1 cellular context compared by ENCODE assay signal in the genomic region with DNA sequence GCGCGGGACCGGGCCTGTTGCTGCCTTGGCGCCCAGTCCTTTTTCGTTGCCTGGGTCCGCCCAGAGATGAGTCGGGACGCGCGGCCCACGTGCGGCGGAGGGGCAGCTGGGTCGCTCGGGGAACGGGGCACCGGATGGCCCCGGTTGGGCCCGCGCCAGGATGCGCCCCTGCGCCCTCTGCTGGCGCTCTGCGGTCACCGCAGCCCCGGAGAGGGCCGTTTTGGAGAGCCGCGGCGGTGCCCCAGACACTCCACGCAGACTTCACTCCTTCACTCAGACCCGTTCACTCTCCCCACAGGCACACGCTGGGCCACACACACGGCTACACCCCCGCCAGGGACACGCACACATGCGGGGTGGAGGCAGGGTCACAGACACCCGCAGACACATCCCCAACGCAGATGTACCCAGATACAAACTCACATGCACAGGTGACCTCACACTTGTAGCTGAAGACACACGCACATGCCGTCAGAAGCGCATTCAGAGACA.
TF ChIP-seq lines count a peak whose summit lies in the region.

No MANE protein-coding gene starts in this region.

TF ChIP-seq in GM12878, 131 proteins besides CTCF, POLR2A, EP300 and RAD21 (continued from another document):
- TF ChIP-seq, protein P1, sequence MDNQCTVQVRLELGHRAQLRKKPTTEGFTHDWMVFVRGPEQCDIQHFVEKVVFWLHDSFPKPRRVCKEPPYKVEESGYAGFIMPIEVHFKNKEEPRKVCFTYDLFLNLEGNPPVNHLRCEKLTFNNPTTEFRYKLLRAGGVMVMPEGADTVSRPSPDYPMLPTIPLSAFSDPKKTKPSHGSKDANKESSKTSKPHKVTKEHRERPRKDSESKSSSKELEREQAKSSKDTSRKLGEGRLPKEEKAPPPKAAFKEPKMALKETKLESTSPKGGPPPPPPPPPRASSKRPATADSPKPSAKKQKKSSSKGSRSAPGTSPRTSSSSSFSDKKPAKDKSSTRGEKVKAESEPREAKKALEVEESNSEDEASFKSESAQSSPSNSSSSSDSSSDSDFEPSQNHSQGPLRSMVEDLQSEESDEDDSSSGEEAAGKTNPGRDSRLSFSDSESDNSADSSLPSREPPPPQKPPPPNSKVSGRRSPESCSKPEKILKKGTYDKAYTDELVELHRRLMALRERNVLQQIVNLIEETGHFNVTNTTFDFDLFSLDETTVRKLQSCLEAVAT (IDR thresholded peaks at IDR 0.05), result peak; percentile 66; the same call in 1 of the 2 replicates
- TF ChIP-seq FOS (IDR thresholded peaks at IDR 0.05; ENCODE audit: borderline replicate concordance, extremely low read depth, insufficient read length) (no peak), SMC3 (IDR thresholded peaks at IDR 0.05; ENCODE audit: borderline replicate concordance, low read length) (peak; percentile 89), RB1 (IDR thresholded peaks at IDR 0.05; ENCODE audit: borderline replicate concordance) (0 out of 2 replicates have a peak, but pooled peaks have one; percentile 29), PAX5 (IDR thresholded peaks at IDR 0.05; ENCODE audit: borderline replicate concordance, low read depth, low read length) (peak; percentile 35; the same call in 1 of the 2 replicates), SRF (IDR thresholded peaks at IDR 0.05; ENCODE audit: low read depth in 2 of 2, low read length in 2 of 2) (peak in 1 of 2 experiments; percentile 2; a peak in 1 of 4 replicates), TCF3 (IDR thresholded peaks at IDR 0.05; ENCODE audit: borderline replicate concordance, insufficient read depth, low read depth, low read length) (peak; percentile 80; the same call in 1 of the 2 replicates), YY1 (IDR thresholded peaks at IDR 0.05; ENCODE audit: low read depth, low read length) (peak; percentile 85), NBN (IDR thresholded peaks at IDR 0.05) (0 out of 2 replicates have a peak, but pooled peaks have one; percentile 46), BHLHE40 (IDR thresholded peaks at IDR 0.05; ENCODE audit: borderline replicate concordance in 1 of 2, low read depth in 2 of 2, low read length in 1 of 2) (peak; percentile 60 to 89; a peak in 3 of 4 replicates), CHD1 (IDR thresholded peaks at IDR 0.05; ENCODE audit: low read depth, low read length) (no peak), STAT3 (IDR thresholded peaks at IDR 0.05; ENCODE audit: low read depth, low read length) (no peak), SREBF2 (IDR thresholded peaks at IDR 0.05; ENCODE audit: low read length) (no peak), RUNX3 (IDR thresholded peaks at IDR 0.05; ENCODE audit: low read length) (peak; percentile 95), BACH1 (IDR thresholded peaks at IDR 0.05; ENCODE audit: borderline replicate concordance) (peak; percentile 59; the same call in 1 of the 2 replicates), CBFB (IDR thresholded peaks at IDR 0.05; ENCODE audit: low read depth) (0 out of 2 replicates have a peak, but pooled peaks have one; percentile 41), TCF12 (IDR thresholded peaks at IDR 0.05; ENCODE audit: low read depth, low read length) (0 out of 2 replicates have a peak, but pooled peaks have one; percentile 56)
- TF ChIP-seq, protein P2, sequence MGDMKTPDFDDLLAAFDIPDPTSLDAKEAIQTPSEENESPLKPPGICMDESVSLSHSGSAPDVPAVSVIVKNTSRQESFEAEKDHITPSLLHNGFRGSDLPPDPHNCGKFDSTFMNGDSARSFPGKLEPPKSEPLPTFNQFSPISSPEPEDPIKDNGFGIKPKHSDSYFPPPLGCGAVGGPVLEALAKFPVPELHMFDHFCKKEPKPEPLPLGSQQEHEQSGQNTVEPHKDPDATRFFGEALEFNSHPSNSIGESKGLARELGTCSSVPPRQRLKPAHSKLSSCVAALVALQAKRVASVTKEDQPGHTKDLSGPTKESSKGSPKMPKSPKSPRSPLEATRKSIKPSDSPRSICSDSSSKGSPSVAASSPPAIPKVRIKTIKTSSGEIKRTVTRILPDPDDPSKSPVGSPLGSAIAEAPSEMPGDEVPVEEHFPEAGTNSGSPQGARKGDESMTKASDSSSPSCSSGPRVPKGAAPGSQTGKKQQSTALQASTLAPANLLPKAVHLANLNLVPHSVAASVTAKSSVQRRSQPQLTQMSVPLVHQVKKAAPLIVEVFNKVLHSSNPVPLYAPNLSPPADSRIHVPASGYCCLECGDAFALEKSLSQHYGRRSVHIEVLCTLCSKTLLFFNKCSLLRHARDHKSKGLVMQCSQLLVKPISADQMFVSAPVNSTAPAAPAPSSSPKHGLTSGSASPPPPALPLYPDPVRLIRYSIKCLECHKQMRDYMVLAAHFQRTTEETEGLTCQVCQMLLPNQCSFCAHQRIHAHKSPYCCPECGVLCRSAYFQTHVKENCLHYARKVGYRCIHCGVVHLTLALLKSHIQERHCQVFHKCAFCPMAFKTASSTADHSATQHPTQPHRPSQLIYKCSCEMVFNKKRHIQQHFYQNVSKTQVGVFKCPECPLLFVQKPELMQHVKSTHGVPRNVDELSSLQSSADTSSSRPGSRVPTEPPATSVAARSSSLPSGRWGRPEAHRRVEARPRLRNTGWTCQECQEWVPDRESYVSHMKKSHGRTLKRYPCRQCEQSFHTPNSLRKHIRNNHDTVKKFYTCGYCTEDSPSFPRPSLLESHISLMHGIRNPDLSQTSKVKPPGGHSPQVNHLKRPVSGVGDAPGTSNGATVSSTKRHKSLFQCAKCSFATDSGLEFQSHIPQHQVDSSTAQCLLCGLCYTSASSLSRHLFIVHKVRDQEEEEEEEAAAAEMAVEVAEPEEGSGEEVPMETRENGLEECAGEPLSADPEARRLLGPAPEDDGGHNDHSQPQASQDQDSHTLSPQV (IDR thresholded peaks at IDR 0.05), result 0 out of 2 replicates have a peak, but pooled peaks have one; percentile 51
- TF ChIP-seq, protein P3, sequence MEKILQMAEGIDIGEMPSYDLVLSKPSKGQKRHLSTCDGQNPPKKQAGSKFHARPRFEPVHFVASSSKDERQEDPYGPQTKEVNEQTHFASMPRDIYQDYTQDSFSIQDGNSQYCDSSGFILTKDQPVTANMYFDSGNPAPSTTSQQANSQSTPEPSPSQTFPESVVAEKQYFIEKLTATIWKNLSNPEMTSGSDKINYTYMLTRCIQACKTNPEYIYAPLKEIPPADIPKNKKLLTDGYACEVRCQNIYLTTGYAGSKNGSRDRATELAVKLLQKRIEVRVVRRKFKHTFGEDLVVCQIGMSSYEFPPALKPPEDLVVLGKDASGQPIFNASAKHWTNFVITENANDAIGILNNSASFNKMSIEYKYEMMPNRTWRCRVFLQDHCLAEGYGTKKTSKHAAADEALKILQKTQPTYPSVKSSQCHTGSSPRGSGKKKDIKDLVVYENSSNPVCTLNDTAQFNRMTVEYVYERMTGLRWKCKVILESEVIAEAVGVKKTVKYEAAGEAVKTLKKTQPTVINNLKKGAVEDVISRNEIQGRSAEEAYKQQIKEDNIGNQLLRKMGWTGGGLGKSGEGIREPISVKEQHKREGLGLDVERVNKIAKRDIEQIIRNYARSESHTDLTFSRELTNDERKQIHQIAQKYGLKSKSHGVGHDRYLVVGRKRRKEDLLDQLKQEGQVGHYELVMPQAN (conservative IDR thresholded peaks at IDR 0.05), result 0 out of 2 replicates have a peak, but pooled peaks have one; percentile 17
- TF ChIP-seq, protein P4, sequence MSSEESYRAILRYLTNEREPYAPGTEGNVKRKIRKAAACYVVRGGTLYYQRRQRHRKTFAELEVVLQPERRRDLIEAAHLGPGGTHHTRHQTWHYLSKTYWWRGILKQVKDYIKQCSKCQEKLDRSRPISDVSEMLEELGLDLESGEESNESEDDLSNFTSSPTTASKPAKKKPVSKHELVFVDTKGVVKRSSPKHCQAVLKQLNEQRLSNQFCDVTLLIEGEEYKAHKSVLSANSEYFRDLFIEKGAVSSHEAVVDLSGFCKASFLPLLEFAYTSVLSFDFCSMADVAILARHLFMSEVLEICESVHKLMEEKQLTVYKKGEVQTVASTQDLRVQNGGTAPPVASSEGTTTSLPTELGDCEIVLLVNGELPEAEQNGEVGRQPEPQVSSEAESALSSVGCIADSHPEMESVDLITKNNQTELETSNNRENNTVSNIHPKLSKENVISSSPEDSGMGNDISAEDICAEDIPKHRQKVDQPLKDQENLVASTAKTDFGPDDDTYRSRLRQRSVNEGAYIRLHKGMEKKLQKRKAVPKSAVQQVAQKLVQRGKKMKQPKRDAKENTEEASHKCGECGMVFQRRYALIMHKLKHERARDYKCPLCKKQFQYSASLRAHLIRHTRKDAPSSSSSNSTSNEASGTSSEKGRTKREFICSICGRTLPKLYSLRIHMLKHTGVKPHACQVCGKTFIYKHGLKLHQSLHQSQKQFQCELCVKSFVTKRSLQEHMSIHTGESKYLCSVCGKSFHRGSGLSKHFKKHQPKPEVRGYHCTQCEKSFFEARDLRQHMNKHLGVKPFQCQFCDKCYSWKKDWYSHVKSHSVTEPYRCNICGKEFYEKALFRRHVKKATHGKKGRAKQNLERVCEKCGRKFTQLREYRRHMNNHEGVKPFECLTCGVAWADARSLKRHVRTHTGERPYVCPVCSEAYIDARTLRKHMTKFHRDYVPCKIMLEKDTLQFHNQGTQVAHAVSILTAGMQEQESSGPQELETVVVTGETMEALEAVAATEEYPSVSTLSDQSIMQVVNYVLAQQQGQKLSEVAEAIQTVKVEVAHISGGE (CRISPR knock-in tag; IDR thresholded peaks at IDR 0.05), result no peak
- TF ChIP-seq, protein P5, sequence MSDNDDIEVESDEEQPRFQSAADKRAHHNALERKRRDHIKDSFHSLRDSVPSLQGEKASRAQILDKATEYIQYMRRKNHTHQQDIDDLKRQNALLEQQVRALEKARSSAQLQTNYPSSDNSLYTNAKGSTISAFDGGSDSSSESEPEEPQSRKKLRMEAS (IDR thresholded peaks at IDR 0.05; ENCODE audit: low read depth, low read length), result peak; percentile 38; the same call in 1 of the 2 replicates
- TF ChIP-seq, protein P6, sequence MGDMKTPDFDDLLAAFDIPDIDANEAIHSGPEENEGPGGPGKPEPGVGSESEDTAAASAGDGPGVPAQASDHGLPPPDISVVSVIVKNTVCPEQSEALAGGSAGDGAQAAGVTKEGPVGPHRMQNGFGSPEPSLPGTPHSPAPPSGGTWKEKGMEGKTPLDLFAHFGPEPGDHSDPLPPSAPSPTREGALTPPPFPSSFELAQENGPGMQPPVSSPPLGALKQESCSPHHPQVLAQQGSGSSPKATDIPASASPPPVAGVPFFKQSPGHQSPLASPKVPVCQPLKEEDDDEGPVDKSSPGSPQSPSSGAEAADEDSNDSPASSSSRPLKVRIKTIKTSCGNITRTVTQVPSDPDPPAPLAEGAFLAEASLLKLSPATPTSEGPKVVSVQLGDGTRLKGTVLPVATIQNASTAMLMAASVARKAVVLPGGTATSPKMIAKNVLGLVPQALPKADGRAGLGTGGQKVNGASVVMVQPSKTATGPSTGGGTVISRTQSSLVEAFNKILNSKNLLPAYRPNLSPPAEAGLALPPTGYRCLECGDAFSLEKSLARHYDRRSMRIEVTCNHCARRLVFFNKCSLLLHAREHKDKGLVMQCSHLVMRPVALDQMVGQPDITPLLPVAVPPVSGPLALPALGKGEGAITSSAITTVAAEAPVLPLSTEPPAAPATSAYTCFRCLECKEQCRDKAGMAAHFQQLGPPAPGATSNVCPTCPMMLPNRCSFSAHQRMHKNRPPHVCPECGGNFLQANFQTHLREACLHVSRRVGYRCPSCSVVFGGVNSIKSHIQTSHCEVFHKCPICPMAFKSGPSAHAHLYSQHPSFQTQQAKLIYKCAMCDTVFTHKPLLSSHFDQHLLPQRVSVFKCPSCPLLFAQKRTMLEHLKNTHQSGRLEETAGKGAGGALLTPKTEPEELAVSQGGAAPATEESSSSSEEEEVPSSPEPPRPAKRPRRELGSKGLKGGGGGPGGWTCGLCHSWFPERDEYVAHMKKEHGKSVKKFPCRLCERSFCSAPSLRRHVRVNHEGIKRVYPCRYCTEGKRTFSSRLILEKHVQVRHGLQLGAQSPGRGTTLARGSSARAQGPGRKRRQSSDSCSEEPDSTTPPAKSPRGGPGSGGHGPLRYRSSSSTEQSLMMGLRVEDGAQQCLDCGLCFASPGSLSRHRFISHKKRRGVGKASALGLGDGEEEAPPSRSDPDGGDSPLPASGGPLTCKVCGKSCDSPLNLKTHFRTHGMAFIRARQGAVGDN (IDR thresholded peaks at IDR 0.05), result peak; percentile 71
- TF ChIP-seq, protein P7, sequence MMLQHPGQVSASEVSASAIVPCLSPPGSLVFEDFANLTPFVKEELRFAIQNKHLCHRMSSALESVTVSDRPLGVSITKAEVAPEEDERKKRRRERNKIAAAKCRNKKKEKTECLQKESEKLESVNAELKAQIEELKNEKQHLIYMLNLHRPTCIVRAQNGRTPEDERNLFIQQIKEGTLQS (IDR thresholded peaks at IDR 0.05; ENCODE audit: borderline replicate concordance, extremely low read depth, low read depth, low read length), result no peak
